1 cellular context compared by ENCODE assay signal in the genomic region with DNA sequence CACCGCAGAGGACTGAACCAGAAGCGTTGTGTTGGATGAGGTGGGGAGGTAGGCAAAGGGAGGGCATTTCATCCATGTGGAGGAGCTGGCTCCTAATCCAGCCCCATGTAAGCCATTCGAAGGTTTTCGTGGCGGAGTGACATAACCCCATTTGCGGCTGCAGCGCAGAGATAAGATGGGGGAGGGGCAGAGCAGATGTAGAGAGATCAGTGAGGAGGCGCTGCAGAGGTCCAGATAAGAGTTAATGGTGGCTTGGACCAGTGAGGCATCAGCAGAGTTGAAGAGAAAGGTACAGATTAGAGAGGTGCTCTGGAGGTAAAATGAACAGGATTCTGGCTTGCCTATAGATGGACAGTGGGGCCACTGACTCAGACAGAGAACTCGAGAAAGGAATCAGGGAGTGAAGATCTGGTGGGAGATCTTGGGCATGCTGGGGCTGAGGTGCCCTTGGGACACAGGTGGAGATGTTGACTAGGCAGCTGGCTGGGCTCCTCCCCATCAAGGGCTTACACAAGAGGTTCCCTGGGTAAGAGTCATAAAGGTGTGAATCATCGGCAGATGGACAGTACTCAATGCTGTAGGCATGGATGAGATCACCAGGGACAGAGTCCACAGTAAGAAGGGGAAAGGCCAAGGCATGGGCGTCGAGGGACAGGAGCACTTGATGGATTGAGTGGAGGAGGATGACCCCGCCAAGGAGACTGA.
TF ChIP-seq lines count a peak whose summit lies in the region.

No MANE protein-coding gene starts in this region.

TF ChIP-seq in K562, 482 proteins besides CTCF, POLR2A, EP300 and RAD21 (continued from another document and continues in another):
- TF ChIP-seq, protein P1, sequence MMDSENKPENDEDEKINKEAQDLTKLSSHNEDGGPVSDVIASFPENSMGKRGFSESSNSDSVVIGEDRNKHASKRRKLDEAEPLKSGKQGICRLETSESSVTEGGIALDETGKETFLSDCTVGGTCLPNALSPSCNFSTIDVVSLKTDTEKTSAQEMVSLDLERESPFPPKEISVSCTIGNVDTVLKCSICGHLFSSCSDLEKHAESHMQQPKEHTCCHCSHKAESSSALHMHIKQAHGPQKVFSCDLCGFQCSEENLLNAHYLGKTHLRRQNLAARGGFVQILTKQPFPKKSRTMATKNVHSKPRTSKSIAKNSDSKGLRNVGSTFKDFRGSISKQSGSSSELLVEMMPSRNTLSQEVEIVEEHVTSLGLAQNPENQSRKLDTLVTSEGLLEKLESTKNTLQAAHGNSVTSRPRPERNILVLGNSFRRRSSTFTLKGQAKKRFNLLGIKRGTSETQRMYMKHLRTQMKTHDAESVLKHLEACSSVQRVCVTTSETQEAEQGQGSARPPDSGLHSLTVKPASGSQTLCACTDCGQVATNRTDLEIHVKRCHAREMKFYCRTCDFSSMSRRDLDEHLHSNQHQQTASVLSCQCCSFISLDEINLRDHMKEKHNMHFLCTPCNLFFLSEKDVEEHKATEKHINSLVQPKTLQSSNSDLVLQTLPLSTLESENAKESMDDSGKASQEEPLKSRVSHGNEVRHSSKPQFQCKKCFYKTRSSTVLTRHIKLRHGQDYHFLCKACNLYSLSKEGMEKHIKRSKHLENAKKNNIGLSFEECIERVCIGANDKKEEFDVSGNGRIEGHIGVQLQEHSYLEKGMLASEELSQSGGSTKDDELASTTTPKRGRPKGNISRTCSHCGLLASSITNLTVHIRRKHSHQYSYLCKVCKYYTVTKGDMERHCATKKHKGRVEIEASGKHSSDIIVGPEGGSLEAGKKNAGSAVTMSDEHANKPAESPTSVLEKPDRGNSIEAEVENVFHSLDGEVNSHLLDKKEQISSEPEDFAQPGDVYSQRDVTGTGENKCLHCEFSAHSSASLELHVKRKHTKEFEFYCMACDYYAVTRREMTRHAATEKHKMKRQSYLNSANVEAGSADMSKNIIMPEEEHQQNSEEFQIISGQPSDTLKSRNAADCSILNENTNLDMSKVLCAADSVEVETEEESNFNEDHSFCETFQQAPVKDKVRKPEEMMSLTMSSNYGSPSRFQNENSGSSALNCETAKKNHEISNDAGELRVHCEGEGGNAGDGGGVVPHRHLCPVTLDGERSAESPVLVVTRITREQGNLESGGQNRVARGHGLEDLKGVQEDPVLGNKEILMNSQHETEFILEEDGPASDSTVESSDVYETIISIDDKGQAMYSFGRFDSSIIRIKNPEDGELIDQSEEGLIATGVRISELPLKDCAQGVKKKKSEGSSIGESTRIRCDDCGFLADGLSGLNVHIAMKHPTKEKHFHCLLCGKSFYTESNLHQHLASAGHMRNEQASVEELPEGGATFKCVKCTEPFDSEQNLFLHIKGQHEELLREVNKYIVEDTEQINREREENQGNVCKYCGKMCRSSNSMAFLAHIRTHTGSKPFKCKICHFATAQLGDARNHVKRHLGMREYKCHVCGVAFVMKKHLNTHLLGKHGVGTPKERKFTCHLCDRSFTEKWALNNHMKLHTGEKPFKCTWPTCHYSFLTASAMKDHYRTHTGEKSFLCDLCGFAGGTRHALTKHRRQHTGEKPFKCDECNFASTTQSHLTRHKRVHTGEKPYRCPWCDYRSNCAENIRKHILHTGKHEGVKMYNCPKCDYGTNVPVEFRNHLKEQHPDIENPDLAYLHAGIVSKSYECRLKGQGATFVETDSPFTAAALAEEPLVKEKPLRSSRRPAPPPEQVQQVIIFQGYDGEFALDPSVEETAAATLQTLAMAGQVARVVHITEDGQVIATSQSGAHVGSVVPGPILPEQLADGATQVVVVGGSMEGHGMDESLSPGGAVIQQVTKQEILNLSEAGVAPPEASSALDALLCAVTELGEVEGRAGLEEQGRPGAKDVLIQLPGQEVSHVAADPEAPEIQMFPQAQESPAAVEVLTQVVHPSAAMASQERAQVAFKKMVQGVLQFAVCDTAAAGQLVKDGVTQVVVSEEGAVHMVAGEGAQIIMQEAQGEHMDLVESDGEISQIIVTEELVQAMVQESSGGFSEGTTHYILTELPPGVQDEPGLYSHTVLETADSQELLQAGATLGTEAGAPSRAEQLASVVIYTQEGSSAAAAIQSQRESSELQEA (IDR thresholded peaks at IDR 0.05; ENCODE audit: low read depth): peak; percentile 40; the same call in 1 of the 2 replicates
- TF ChIP-seq CEBPZ (IDR thresholded peaks at IDR 0.05; ENCODE audit: borderline replicate concordance, low read depth, low read length) (no peak), ZNF384 (IDR thresholded peaks at IDR 0.05; ENCODE audit: low read depth, low read length) (no peak; the same call in 1 of the 2 replicates), HDAC8 (tag; IDR thresholded peaks at IDR 0.05) (no peak), ZNF41 (CRISPR knock-in tag; conservative IDR thresholded peaks at IDR 0.05) (peak; percentile 74; the same call in 1 of the 2 replicates), ZNF324 (CRISPR knock-in tag; IDR thresholded peaks at IDR 0.05) (no peak), ZNF561 (CRISPR knock-in tag; conservative IDR thresholded peaks at IDR 0.05) (no peak), ZNF239 (CRISPR knock-in tag; IDR thresholded peaks at IDR 0.05) (peak; percentile 69), ZNF830 (CRISPR knock-in tag; IDR thresholded peaks at IDR 0.05) (no peak; the same call in 1 of the 2 replicates), STAT5B (CRISPR knock-in tag; IDR thresholded peaks at IDR 0.05) (no peak), EP400 (IDR thresholded peaks at IDR 0.05) (peak; percentile 87), SP2 (IDR thresholded peaks at IDR 0.05; ENCODE audit: extremely low read depth, low read depth, low read length, poor library complexity, severe bottlenecking) (no peak), ZNF436 (CRISPR knock-in tag; IDR thresholded peaks at IDR 0.05) (no peak), ZNF644 (tag; IDR thresholded peaks at IDR 0.05; ENCODE audit: low read depth) (peak; percentile 99), RFX5 (IDR thresholded peaks at IDR 0.05; ENCODE audit: low read depth, low read length) (no peak), HMG20B (CRISPR knock-in tag; IDR thresholded peaks at IDR 0.05) (no peak), NFIX (CRISPR knock-in tag; IDR thresholded peaks at IDR 0.05; ENCODE audit: low read depth) (no peak), HCFC1 (IDR thresholded peaks at IDR 0.05; ENCODE audit: low read depth, low read length) (peak; percentile 54), MEIS2 (IDR thresholded peaks at IDR 0.05; ENCODE audit: partially characterized antibody) (peak; percentile 72), ID3 (CRISPR knock-in tag; IDR thresholded peaks at IDR 0.05) (peak; percentile 68; the same call in 1 of the 2 replicates), ID3 (tag; IDR thresholded peaks at IDR 0.05) (peak; percentile 96), ZNF551 (CRISPR knock-in tag; IDR thresholded peaks at IDR 0.05) (no peak), FOXJ2 (tag; IDR thresholded peaks at IDR 0.05) (peak; percentile 91), KLF10 (CRISPR knock-in tag; IDR thresholded peaks at IDR 0.05) (no peak), YBX1 (IDR thresholded peaks at IDR 0.05) (no peak; the same call in 1 of the 2 replicates), FOXP1 (CRISPR knock-in tag; IDR thresholded peaks at IDR 0.05) (no peak), POU5F1 (IDR thresholded peaks at IDR 0.05; ENCODE audit: borderline replicate concordance, low read depth, low read length, partially characterized antibody) (no peak), ZNF282 (CRISPR knock-in tag; IDR thresholded peaks at IDR 0.05) (no peak), DACH1 (IDR thresholded peaks at IDR 0.05; ENCODE audit: partially characterized antibody) (peak; percentile 92), ZBTB7A (IDR thresholded peaks at IDR 0.05; ENCODE audit: borderline replicate concordance, control insufficient read depth, low read depth, low read length) (no peak)
- TF ChIP-seq, protein P2, sequence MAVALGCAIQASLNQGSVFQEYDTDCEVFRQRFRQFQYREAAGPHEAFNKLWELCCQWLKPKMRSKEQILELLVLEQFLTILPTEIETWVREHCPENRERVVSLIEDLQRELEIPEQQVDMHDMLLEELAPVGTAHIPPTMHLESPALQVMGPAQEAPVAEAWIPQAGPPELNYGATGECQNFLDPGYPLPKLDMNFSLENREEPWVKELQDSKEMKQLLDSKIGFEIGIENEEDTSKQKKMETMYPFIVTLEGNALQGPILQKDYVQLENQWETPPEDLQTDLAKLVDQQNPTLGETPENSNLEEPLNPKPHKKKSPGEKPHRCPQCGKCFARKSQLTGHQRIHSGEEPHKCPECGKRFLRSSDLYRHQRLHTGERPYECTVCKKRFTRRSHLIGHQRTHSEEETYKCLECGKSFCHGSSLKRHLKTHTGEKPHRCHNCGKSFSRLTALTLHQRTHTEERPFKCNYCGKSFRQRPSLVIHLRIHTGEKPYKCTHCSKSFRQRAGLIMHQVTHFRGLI (CRISPR knock-in tag; IDR thresholded peaks at IDR 0.05): peak; percentile 86; the same call in 1 of the 2 replicates
- TF ChIP-seq, protein P3, sequence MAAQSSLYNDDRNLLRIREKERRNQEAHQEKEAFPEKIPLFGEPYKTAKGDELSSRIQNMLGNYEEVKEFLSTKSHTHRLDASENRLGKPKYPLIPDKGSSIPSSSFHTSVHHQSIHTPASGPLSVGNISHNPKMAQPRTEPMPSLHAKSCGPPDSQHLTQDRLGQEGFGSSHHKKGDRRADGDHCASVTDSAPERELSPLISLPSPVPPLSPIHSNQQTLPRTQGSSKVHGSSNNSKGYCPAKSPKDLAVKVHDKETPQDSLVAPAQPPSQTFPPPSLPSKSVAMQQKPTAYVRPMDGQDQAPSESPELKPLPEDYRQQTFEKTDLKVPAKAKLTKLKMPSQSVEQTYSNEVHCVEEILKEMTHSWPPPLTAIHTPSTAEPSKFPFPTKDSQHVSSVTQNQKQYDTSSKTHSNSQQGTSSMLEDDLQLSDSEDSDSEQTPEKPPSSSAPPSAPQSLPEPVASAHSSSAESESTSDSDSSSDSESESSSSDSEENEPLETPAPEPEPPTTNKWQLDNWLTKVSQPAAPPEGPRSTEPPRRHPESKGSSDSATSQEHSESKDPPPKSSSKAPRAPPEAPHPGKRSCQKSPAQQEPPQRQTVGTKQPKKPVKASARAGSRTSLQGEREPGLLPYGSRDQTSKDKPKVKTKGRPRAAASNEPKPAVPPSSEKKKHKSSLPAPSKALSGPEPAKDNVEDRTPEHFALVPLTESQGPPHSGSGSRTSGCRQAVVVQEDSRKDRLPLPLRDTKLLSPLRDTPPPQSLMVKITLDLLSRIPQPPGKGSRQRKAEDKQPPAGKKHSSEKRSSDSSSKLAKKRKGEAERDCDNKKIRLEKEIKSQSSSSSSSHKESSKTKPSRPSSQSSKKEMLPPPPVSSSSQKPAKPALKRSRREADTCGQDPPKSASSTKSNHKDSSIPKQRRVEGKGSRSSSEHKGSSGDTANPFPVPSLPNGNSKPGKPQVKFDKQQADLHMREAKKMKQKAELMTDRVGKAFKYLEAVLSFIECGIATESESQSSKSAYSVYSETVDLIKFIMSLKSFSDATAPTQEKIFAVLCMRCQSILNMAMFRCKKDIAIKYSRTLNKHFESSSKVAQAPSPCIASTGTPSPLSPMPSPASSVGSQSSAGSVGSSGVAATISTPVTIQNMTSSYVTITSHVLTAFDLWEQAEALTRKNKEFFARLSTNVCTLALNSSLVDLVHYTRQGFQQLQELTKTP (IDR thresholded peaks at IDR 0.05; ENCODE audit: low read depth in 1 of 2, partially characterized antibody in 2 of 2): peak; percentile 77 to 99
- TF ChIP-seq, protein P4, sequence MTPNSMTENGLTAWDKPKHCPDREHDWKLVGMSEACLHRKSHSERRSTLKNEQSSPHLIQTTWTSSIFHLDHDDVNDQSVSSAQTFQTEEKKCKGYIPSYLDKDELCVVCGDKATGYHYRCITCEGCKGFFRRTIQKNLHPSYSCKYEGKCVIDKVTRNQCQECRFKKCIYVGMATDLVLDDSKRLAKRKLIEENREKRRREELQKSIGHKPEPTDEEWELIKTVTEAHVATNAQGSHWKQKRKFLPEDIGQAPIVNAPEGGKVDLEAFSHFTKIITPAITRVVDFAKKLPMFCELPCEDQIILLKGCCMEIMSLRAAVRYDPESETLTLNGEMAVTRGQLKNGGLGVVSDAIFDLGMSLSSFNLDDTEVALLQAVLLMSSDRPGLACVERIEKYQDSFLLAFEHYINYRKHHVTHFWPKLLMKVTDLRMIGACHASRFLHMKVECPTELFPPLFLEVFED (CRISPR knock-in tag; conservative IDR thresholded peaks at IDR 0.05): peak; percentile 97
- TF ChIP-seq, protein P5, sequence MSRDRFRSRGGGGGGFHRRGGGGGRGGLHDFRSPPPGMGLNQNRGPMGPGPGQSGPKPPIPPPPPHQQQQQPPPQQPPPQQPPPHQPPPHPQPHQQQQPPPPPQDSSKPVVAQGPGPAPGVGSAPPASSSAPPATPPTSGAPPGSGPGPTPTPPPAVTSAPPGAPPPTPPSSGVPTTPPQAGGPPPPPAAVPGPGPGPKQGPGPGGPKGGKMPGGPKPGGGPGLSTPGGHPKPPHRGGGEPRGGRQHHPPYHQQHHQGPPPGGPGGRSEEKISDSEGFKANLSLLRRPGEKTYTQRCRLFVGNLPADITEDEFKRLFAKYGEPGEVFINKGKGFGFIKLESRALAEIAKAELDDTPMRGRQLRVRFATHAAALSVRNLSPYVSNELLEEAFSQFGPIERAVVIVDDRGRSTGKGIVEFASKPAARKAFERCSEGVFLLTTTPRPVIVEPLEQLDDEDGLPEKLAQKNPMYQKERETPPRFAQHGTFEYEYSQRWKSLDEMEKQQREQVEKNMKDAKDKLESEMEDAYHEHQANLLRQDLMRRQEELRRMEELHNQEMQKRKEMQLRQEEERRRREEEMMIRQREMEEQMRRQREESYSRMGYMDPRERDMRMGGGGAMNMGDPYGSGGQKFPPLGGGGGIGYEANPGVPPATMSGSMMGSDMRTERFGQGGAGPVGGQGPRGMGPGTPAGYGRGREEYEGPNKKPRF (IDR thresholded peaks at IDR 0.05; ENCODE audit: low read depth, low read length): no peak
